16 cellular contexts compared by ENCODE assay signal in genomic region chr10:34801066-34801738, GRCh38. TPM values are rescaled to one million over a fixed set of nuclear protein-coding genes. Genes with fewer than 3 reads are reported as not detected.
DNase-seq lines count a peak whose midpoint lies in the region; ATAC-seq, FAIRE-seq and TF ChIP-seq lines count a peak whose summit lies in the region.
"Had no signal": no experiment of that assay in that cellular context is flagged by ENCODE, and none has a peak within 500 bp of the region (broad histone marks: within the 10 kb centered on the region; RNA-seq: fewer than 3 reads in every experiment).

No MANE protein-coding gene starts in this region.

- peaks cover 67% of the 10 kb centered on the region for H3K79me2 ChIP-seq in HCT116 (ENCODE audit: insufficient read depth, low read length)

- H3K4me2 ChIP-seq in HCT116 (ENCODE audit: low read length) = 0 out of 2 replicates have a peak overlapping the region, but pooled peaks have one; percentile 3

- H3K4me1 ChIP-seq in HCT116 (ENCODE audit: control insufficient read depth in 1 of 2, insufficient read depth in 2 of 2, low read length in 2 of 2) = peaks cover 36 to 42% of the 10 kb centered on the region in 2 experiments
- H3K4me1 ChIP-seq: tibial artery had no signal

- TF ChIP-seq CTCF in HCT116 (IDR thresholded peaks at IDR 0.05 in 2 of 3, conservative IDR thresholded peaks at IDR 0.05 in 1 of 3; ENCODE audit: borderline replicate concordance in 1 of 3, insufficient read depth in 1 of 3, low read depth in 2 of 3, low read length in 2 of 3) (no peak), bronchial epithelial cell (IDR thresholded peaks at IDR 0.05; ENCODE audit: insufficient read depth, low read length, severe bottlenecking) (no peak), neural crest cell (conservative IDR thresholded peaks at IDR 0.05) (no peak)

- DNase-seq in HCT116 (ENCODE audit: low read depth, low spot score) = no peak
- peak; percentile 82 for DNase-seq in bronchial epithelial cell (ENCODE audit: low read depth)
- DNase-seq in left cardiac atrium = peak; percentile 49
- DNase-seq in neural crest cell (ENCODE audit: low read depth, low spot score) = no peak
- no peak for DNase-seq in NCI-H446 (lab: John Stamatoyannopoulos, UW)
- DNase-seq in activated T-cell treated with anti-CD3 and anti-CD28 coated beads for 4 hours = no peak
- DNase-seq: activated naive CD4-positive, alpha-beta T cell treated with Interleukin-2 at 50 U/mL for 16 hours; Caco-2; glutamatergic neuron; kidney glomerular epithelial cell; NCI-H2029 treated with DMSO at 0.1 percent for 48 hours; SJCRH30; stimulated activated CD4-positive, alpha-beta T cell treated with anti-CD3 and anti-CD28 coated beads, Interleukin-15, amount 100 ng/mL, for 24 hours; tibial artery had no signal

- H4K20me1 ChIP-seq in HCT116 (ENCODE audit: insufficient read depth) = peaks cover 18% of the 10 kb centered on the region; the same call in 1 of the 2 replicates

- no peaks in the 10 kb centered on the region for H3K36me3 ChIP-seq in HCT116 (ENCODE audit: control insufficient read depth in 1 of 2, insufficient read depth in 2 of 2, low read length in 2 of 2)
- no peaks in the 10 kb centered on the region for H3K36me3 ChIP-seq in bronchial epithelial cell (ENCODE audit: control insufficient read depth, insufficient read depth, low read length)
- H3K36me3 ChIP-seq: tibial artery had no signal

- H3K4me3 ChIP-seq in HCT116 (replicated peaks in 1 of 2; ENCODE audit: low read depth in 1 of 2, low read length in 2 of 2) = no peak overlapping the region
- H3K4me3 ChIP-seq in bronchial epithelial cell (ENCODE audit: low read depth, low read length) = no peak overlapping the region
- H3K4me3 ChIP-seq: SJCRH30, tibial artery had no signal

- H3K27me3 Mint-ChIP-seq in neural crest cell (ENCODE audit: low read depth) = no peaks in the 10 kb centered on the region

- no peaks in the 10 kb centered on the region for H3K9me2 ChIP-seq in HCT116 (ENCODE audit: insufficient read depth)

- no peak overlapping the region for H3K27ac ChIP-seq in HCT116 (ENCODE audit: low read depth, low read length)
- H3K27ac ChIP-seq: tibial artery had no signal

- H3K27me3 ChIP-seq in HCT116 (ENCODE audit: insufficient read depth, low read length) (no peaks in the 10 kb centered on the region), bronchial epithelial cell (ENCODE audit: control insufficient read depth, insufficient read depth, low read length) (no peaks in the 10 kb centered on the region)
- H3K27me3 ChIP-seq: SJCRH30, tibial artery had no signal

- CTCF ChIA-PET in HCT116 (lab: Charles Lee) = interaction anchor here (1.2 to 1.8 kb wide), 2 partner anchors 38 to 68 kb away, joined by 3 to 7 read pairs; no protein-coding TSS in a partner anchor

- intact Hi-C loops in HCT116 (cut with micrococcal nuclease) = no loop called here
- intact Hi-C loops in left cardiac atrium (cut with DNase I) = no loop called here

- no peak for TF ChIP-seq RAD21 in HCT116 (IDR thresholded peaks at IDR 0.05; ENCODE audit: low read depth)

- H2AFZ ChIP-seq in HCT116 (ENCODE audit: low read depth, low read length, poor library complexity, severe bottlenecking) = no peak overlapping the region

- H3K9me3 Mint-ChIP-seq in neural crest cell = no peaks in the 10 kb centered on the region

- no peak for TF ChIP-seq POLR2A in HCT116 (IDR thresholded peaks at IDR 0.05; ENCODE audit: borderline replicate concordance, extremely low read depth, insufficient read depth, insufficient read length)

- no peak for FAIRE-seq in bronchial epithelial cell (lab: Jason Lieb, UNC)

- H3K27ac Mint-ChIP-seq in neural crest cell (ENCODE audit: unreplicated experiment) = peak overlapping the region; percentile 14

- peaks cover 27% of the 10 kb centered on the region for H3K4me1 Mint-ChIP-seq in neural crest cell

- H3K4me3 Mint-ChIP-seq in neural crest cell = no peak overlapping the region

- RAD21 ChIA-PET in HCT116 (lab: Charles Lee; ENCODE audit: low non-redundant PET in 1 of 2, low total read pairs in 2 of 2, uncharacterized antibody in 2 of 2, unreplicated experiment in 2 of 2) = no interaction called here

- no peaks in the 10 kb centered on the region for H3K36me3 Mint-ChIP-seq in neural crest cell (ENCODE audit: low read depth)

- no TSS peak for BruUV-seq in HCT116 (replicated peaks; lab: Mats Ljungman, UMichigan)

- no peak for ATAC-seq in HCT116
- ATAC-seq in left cardiac atrium = peak in 1 of 2 donors; percentile 96
- ATAC-seq in HG03565 (IDR thresholded peaks at IDR 0.05; ENCODE audit: unreplicated experiment) = no peak
- ATAC-seq in GM21529 (IDR thresholded peaks at IDR 0.05; ENCODE audit: unreplicated experiment) = no peak

- POLR2A ChIA-PET in HCT116 (lab: Charles Lee) = no interaction called here

- H3K9ac ChIP-seq in HCT116 (ENCODE audit: low read length) = no peak overlapping the region

- H3K9me3 ChIP-seq in HCT116 (ENCODE audit: control insufficient read depth in 1 of 2, insufficient read depth in 1 of 2, low read depth in 1 of 2, low read length in 2 of 2) = no peaks in the 10 kb centered on the region
- H3K9me3 ChIP-seq: Caco-2, SJCRH30, tibial artery had no signal

TF ChIP-seq in HCT116, 20 proteins besides CTCF, POLR2A, EP300 and RAD21:
- TF ChIP-seq EZH2 (IDR thresholded peaks at IDR 0.05) = no peak
- no peak for TF ChIP-seq CBX3 (IDR thresholded peaks at IDR 0.05; ENCODE audit: low read depth)

RNA-seq across cellular contexts. Expression of gene PARD3, which starts 13.9 kb away (rescaled TPM):
- total RNA-seq in HCT116 (2021; ENCODE audit: unreplicated experiment) (46.3 TPM), bronchial epithelial cell (78.2 and 98.2 TPM in 2 replicates), left cardiac atrium (10 to 100 TPM; 23.1 to 29.7 TPM), neural crest cell (50.1 and 51.2 TPM in 2 replicates)
- polyA plus RNA-seq in HCT116 (2012) = 30.8 and 35.4 TPM in 2 replicates

Comparison
In these comparisons a context has a peak if more than half of its experiments do, and no peak if none do; other contexts are left out.
1. DNase-seq: peak in bronchial epithelial cell (single experiment) and left cardiac atrium (single experiment); none in HCT116 (single experiment), neural crest cell (single experiment), NCI-H446 (0 of 2) and activated T-cell treated with anti-CD3 and anti-CD28 coated beads for 4 hours (single experiment).